In genomic region chr5:987761-988160, GRCh38 we compare ENCODE assay signal across 30 cellular contexts.
"Had no signal": no experiment of that assay in that cellular context is flagged by ENCODE, and none has a peak within 500 bp of the region (broad histone marks: within the 10 kb centered on the region; RNA-seq: fewer than 3 reads in every experiment).

No MANE protein-coding gene starts in this region.

- ATAC-seq: natural killer cell treated with Interleukin-12 subunit alpha and Interleukin-12 subunit beta and Interleukin-15 and Interleukin-18, amount 100 ng/mL, for 72 hours; psoas muscle; right cardiac atrium; right lobe of liver; stimulated activated effector memory CD8-positive, alpha-beta T cell treated with anti-CD3 and anti-CD28 coated beads, Interleukin-12 subunit alpha, Interleukin-12 subunit beta, amount 100 ng/mL, for 72 hours; stimulated activated naive B cell treated with anti-CD40 and anti-IgM and Interleukin-4, amounts not matched to agents 10 μg/mL and 1 μg/mL and 100 μg/mL, for 72 hours had no signal

- H2AFZ ChIP-seq: parathyroid adenoma had no signal

- H3K27ac ChIP-seq: neutrophil, ovary, parathyroid adenoma, psoas muscle, right lobe of liver, sigmoid colon, stomach, thoracic aorta, thyroid gland, tibial nerve, upper lobe of left lung, vagina had no signal

- H3K9me3 ChIP-seq: neutrophil, ovary, right lobe of liver, thoracic aorta, thyroid gland, upper lobe of left lung, vagina had no signal

- H3K4me3 Mint-ChIP-seq: natural killer cell treated with Interleukin-12 subunit alpha and Interleukin-12 subunit beta and Interleukin-15 and Interleukin-18, amount 100 ng/mL, for 72 hours; nephron progenitor cell; neural crest cell; stimulated activated effector memory CD8-positive, alpha-beta T cell treated with anti-CD3 and anti-CD28 coated beads, Interleukin-12 subunit alpha, Interleukin-12 subunit beta, amount 100 ng/mL, for 72 hours; stimulated activated naive B cell treated with anti-CD40 and anti-IgM and Interleukin-4, amounts not matched to agents 10 μg/mL and 1 μg/mL and 100 μg/mL, for 72 hours; stimulated activated naive CD8-positive, alpha-beta T cell treated with anti-CD3 and anti-CD28 coated beads, Interleukin-15, Interleukin-2, amounts not matched to agents 100 ng/mL and 50 ng/mL, for 24 hours had no signal

- DNase-seq: nephron progenitor cell; nucleus accumbens; ovary; posterior cingulate gyrus; psoas muscle; right cardiac atrium; right lobe of liver; sigmoid colon; small intestine; stimulated activated CD4-positive, alpha-beta T cell treated with anti-CD3 and anti-CD28 coated beads, Interleukin-15, amount 100 ng/mL, for 24 hours; stimulated activated CD4-positive, alpha-beta T cell treated with anti-CD3 and anti-CD28 coated beads, Interleukin-2, amount 100 ng/mL, for 24 hours; stimulated activated CD4-positive, alpha-beta T cell treated with anti-CD3 and anti-CD28 coated beads, Interleukin-2, amount 100 ng/mL, for 48 hours; stimulated activated CD4-positive, alpha-beta T cell treated with anti-CD3 and anti-CD28 coated beads, Interleukin-4, amount 100 ng/mL, for 24 hours; stimulated activated naive B cell treated with anti-CD40 and anti-IgM and Interleukin-4, amounts not matched to agents 10 μg/mL and 1 μg/mL and 100 μg/mL, for 72 hours; stimulated activated naive CD4-positive, alpha-beta T cell treated with Interleukin-2 at 50 U/mL for 16 hours; stomach; thyroid gland; trophoblast cell; upper lobe of left lung had no signal

- H3K4me3 ChIP-seq: ovary, psoas muscle, right lobe of liver, sigmoid colon, stomach, thoracic aorta, thyroid gland, tibial nerve, upper lobe of left lung, vagina had no signal

- H3K36me3 ChIP-seq: neutrophil, ovary, right lobe of liver, sigmoid colon, stomach, thoracic aorta, thyroid gland, tibial nerve, upper lobe of left lung, vagina had no signal

- H3K9me3 Mint-ChIP-seq: natural killer cell treated with Interleukin-12 subunit alpha and Interleukin-12 subunit beta and Interleukin-15 and Interleukin-18, amount 100 ng/mL, for 72 hours had no signal

- H3K79me2 ChIP-seq: parathyroid adenoma had no signal

- H3K4me1 Mint-ChIP-seq: stimulated activated effector memory CD8-positive, alpha-beta T cell treated with anti-CD3 and anti-CD28 coated beads, Interleukin-12 subunit alpha, Interleukin-12 subunit beta, amount 100 ng/mL, for 72 hours had no signal

- H3K4me1 ChIP-seq: parathyroid adenoma, right lobe of liver had no signal

- FAIRE-seq: small intestine, urothelium cell line had no signal

- H3K27me3 ChIP-seq: ovary, right lobe of liver, sigmoid colon, thyroid gland, tibial nerve, upper lobe of left lung, vagina had no signal

- H3K27ac Mint-ChIP-seq: natural killer cell treated with Interleukin-12 subunit alpha and Interleukin-12 subunit beta and Interleukin-15 and Interleukin-18, amount 100 ng/mL, for 72 hours; nephron progenitor cell; progenitor cell of endocrine pancreas; stimulated activated effector memory CD8-positive, alpha-beta T cell treated with anti-CD3 and anti-CD28 coated beads, Interleukin-12 subunit alpha, Interleukin-12 subunit beta, amount 100 ng/mL, for 72 hours; stimulated activated naive B cell treated with anti-CD40 and anti-IgM and Interleukin-4, amounts not matched to agents 10 μg/mL and 1 μg/mL and 100 μg/mL, for 72 hours; stimulated activated naive CD8-positive, alpha-beta T cell treated with anti-CD3 and anti-CD28 coated beads, Interleukin-15, Interleukin-2, amounts not matched to agents 100 ng/mL and 50 ng/mL, for 24 hours had no signal

- H3K9ac ChIP-seq: parathyroid adenoma had no signal
